ENCODE assay signal across 1 cellular context in the genomic region with DNA sequence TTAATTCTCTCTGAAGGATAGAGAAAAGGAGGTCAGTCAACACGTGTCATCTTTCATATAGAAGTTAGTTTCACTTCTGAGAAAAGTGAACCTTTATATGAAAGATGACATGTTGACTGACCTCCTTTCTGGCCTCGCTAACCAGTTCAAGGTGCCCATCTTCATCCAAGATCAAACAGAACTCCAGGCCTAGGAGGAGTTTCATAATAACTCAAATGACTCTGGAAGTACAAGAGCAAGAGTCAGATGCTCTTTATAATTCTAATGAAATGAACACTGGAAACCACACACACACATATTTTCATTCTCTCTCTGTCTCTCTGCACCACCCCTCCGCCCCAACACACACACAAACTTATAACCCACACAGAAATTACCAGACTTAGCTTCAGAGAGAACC.
TF ChIP-seq lines count a peak whose summit lies in the region.

No MANE protein-coding gene starts in this region.

TF ChIP-seq in GM12878, 131 proteins besides CTCF, POLR2A, EP300 and RAD21 (continued from another document and continues in another):
- TF ChIP-seq ZNF592 (IDR thresholded peaks at IDR 0.05), result no peak
- no peak for TF ChIP-seq RB1 (IDR thresholded peaks at IDR 0.05; ENCODE audit: borderline replicate concordance)
- no peak for TF ChIP-seq RCOR1 (conservative IDR thresholded peaks at IDR 0.05; ENCODE audit: low read depth, low read length)
- TF ChIP-seq EZH2 (IDR thresholded peaks at IDR 0.05; ENCODE audit: borderline replicate concordance, control insufficient read depth, low read depth, low read length), result no peak
- TF ChIP-seq NBN (IDR thresholded peaks at IDR 0.05), result peak; percentile 60
- no peak for TF ChIP-seq BCLAF1 (IDR thresholded peaks at IDR 0.05)
- peak; percentile 57; the same call in 1 of the 2 replicates for TF ChIP-seq EED (IDR thresholded peaks at IDR 0.05; ENCODE audit: low read depth)
- no peak for TF ChIP-seq ESRRA (IDR thresholded peaks at IDR 0.05; ENCODE audit: low read length)
- no peak for TF ChIP-seq ETV6 (conservative IDR thresholded peaks at IDR 0.05 in 1 of 2, IDR thresholded peaks at IDR 0.05 in 1 of 2; ENCODE audit: borderline replicate concordance in 1 of 2, low read depth in 1 of 2)
- TF ChIP-seq CHD4 (IDR thresholded peaks at IDR 0.05), result no peak
- TF ChIP-seq RELB (IDR thresholded peaks at IDR 0.05; ENCODE audit: low read depth), result no peak
- no peak; the same call in 1 of the 2 replicates for TF ChIP-seq ATF2 (IDR thresholded peaks at IDR 0.05; ENCODE audit: low read length)
- no peak for TF ChIP-seq WRNIP1 (IDR thresholded peaks at IDR 0.05; ENCODE audit: borderline replicate concordance, low read depth, low read length)
- no peak for TF ChIP-seq ATF7 (IDR thresholded peaks at IDR 0.05; ENCODE audit: low read depth)
- TF ChIP-seq ZNF687 (IDR thresholded peaks at IDR 0.05), result peak; percentile 18
- no peak for TF ChIP-seq LARP7 (IDR thresholded peaks at IDR 0.05)
- TF ChIP-seq POU2F2 (IDR thresholded peaks at IDR 0.05; ENCODE audit: borderline replicate concordance, low read depth, low read length), result no peak
- TF ChIP-seq MTA2 (IDR thresholded peaks at IDR 0.05; ENCODE audit: low read depth), result 0 out of 2 replicates have a peak, but pooled peaks have one; percentile 53
- TF ChIP-seq MLLT1 (IDR thresholded peaks at IDR 0.05), result 0 out of 2 replicates have a peak, but pooled peaks have one; percentile 28
- TF ChIP-seq, protein P1, sequence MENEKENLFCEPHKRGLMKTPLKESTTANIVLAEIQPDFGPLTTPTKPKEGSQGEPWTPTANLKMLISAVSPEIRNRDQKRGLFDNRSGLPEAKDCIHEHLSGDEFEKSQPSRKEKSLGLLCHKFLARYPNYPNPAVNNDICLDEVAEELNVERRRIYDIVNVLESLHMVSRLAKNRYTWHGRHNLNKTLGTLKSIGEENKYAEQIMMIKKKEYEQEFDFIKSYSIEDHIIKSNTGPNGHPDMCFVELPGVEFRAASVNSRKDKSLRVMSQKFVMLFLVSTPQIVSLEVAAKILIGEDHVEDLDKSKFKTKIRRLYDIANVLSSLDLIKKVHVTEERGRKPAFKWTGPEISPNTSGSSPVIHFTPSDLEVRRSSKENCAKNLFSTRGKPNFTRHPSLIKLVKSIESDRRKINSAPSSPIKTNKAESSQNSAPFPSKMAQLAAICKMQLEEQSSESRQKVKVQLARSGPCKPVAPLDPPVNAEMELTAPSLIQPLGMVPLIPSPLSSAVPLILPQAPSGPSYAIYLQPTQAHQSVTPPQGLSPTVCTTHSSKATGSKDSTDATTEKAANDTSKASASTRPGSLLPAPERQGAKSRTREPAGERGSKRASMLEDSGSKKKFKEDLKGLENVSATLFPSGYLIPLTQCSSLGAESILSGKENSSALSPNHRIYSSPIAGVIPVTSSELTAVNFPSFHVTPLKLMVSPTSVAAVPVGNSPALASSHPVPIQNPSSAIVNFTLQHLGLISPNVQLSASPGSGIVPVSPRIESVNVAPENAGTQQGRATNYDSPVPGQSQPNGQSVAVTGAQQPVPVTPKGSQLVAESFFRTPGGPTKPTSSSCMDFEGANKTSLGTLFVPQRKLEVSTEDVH (IDR thresholded peaks at IDR 0.05; ENCODE audit: low read depth, partially characterized antibody), result no peak
- no peak for TF ChIP-seq CUX1 (IDR thresholded peaks at IDR 0.05; ENCODE audit: insufficient replicate concordance, low read depth, low read length)
- no peak for TF ChIP-seq ZNF274 (IDR thresholded peaks at IDR 0.05; ENCODE audit: insufficient read depth, insufficient read length)
- no peak for TF ChIP-seq MAX (IDR thresholded peaks at IDR 0.05; ENCODE audit: low read depth, low read length)
- no peak for TF ChIP-seq STAT3 (IDR thresholded peaks at IDR 0.05; ENCODE audit: low read depth, low read length)
- no peak for TF ChIP-seq SMARCA5 (IDR thresholded peaks at IDR 0.05)
